In the genomic region with DNA sequence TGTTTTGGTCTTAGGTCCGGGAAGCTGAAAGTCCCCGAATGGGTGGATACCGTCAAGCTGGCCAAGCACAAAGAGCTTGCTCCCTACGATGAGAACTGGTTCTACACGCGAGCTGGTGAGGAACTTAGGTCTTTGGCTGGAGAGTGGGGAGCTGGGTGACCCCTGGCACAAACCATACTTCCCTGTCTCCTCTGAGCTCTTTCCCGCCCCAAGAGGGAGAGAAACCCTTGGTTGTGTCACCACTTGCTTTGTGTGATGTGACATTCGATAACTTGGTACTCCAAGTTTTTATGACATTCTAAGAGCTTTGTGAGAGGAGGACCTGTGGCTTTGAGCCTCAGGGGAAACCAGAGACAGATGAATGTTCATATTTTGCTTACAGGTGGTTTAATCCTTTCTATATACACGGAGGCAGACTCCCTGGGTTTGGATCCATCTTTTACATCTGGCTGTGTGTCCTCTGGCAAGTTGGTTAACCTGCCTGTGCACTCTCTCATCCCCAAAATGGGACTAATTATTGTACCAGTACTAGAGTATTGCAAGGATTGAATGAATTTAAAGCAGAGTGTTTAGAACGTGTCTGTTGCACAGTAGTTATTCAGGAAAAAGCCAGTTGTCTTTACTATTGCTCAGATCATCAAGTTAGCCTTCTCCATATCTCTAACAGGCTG, we compare ENCODE assay signal across 8 cellular contexts. TPM values are rescaled to one million over a fixed set of nuclear protein-coding genes. Genes with fewer than 3 reads are reported as not detected.
A peak's percentile ranks its signal among the peaks of the same experiment; 100 is the strongest.
DNase-seq lines count a peak whose midpoint lies in the region; ATAC-seq and TF ChIP-seq lines count a peak whose summit lies in the region.

No MANE protein-coding gene starts in this region.

- H3K4me1 ChIP-seq in OCI-LY3 (ENCODE audit: low read length) = peaks cover 53% of the 10 kb centered on the region
- H3K4me1 ChIP-seq in trophoblast cell (ENCODE audit: control insufficient read depth in 1 of 2, insufficient read depth in 2 of 2, low read length in 2 of 2) = peaks cover 6 to 11% of the 10 kb centered on the region in 2 experiments

- H2AFZ ChIP-seq in OCI-LY3 (ENCODE audit: low read depth, low read length) (no peak overlapping the region), trophoblast cell (ENCODE audit: insufficient read depth, low read length, poor library complexity) (no peak overlapping the region)

- H3K9ac ChIP-seq in OCI-LY3 (ENCODE audit: low read length) (peak overlapping the region; percentile 97), trophoblast cell (ENCODE audit: low read length) (peak overlapping the region; percentile 99)

- H4K8ac ChIP-seq in trophoblast cell (ENCODE audit: low read depth, low read length) = no peak overlapping the region

- H3K4me3 ChIP-seq in GM06990 (replicated peaks; ENCODE audit: low read depth, low read length) (peak overlapping the region; percentile 89), OCI-LY3 (ENCODE audit: low read length) (peak overlapping the region; percentile 82), trophoblast cell (ENCODE audit: low read depth, low read length) (peak overlapping the region; percentile 88)

- H4K91ac ChIP-seq in trophoblast cell (ENCODE audit: low read depth, low read length) = peak overlapping the region; percentile 96

- H3K18ac ChIP-seq in trophoblast cell (ENCODE audit: low read length) = no peak overlapping the region

- H3K27me3 ChIP-seq in GM06990 (replicated peaks; ENCODE audit: control insufficient read depth, insufficient read depth, low read length) (no peaks in the 10 kb centered on the region), OCI-LY3 (ENCODE audit: low read depth, low read length) (no peaks in the 10 kb centered on the region), trophoblast cell (ENCODE audit: insufficient read depth, low read length) (no peaks in the 10 kb centered on the region)

- peak overlapping the region; percentile 85 for H2BK120ac ChIP-seq in trophoblast cell (ENCODE audit: insufficient read depth, low read length, poor library complexity)

- H4K20me1 ChIP-seq in OCI-LY3 (ENCODE audit: insufficient read depth, low read length) = peaks cover 44% of the 10 kb centered on the region

- TF ChIP-seq CTCF in GM06990 (IDR thresholded peaks at IDR 0.05; ENCODE audit: insufficient read depth, low read length, poor library complexity, severe bottlenecking) = no peak
- no peak for TF ChIP-seq CTCF in OCI-LY3 (IDR thresholded peaks at IDR 0.05; ENCODE audit: low read depth, low read length)

- H3K14ac ChIP-seq in trophoblast cell (ENCODE audit: low read length) = peak overlapping the region; percentile 91

- no peaks in the 10 kb centered on the region for H3K9me3 ChIP-seq in OCI-LY3 (ENCODE audit: insufficient read depth, low read length)
- H3K9me3 ChIP-seq in trophoblast cell (ENCODE audit: insufficient read depth, low read depth, low read length) = no peaks in the 10 kb centered on the region

- peak overlapping the region; percentile 5 for H4K12ac ChIP-seq in trophoblast cell (ENCODE audit: low read depth, low read length)

- H3K79me2 ChIP-seq in OCI-LY3 (ENCODE audit: low read length) (peaks cover 62% of the 10 kb centered on the region), trophoblast cell (ENCODE audit: control insufficient read depth, insufficient read depth, low read length, poor library complexity) (peaks cover 20% of the 10 kb centered on the region)

- H2BK5ac ChIP-seq in trophoblast cell (ENCODE audit: low read depth, low read length, poor library complexity) = peak overlapping the region; percentile 94

- peaks cover 12% of the 10 kb centered on the region for H3K79me1 ChIP-seq in trophoblast cell (ENCODE audit: low read length)

- H3K27ac ChIP-seq in OCI-LY3 (ENCODE audit: low read length) (peak overlapping the region; percentile 88), epithelial cell of prostate (peak overlapping the region; percentile 91), trophoblast cell (ENCODE audit: low read depth, low read length) (no peak overlapping the region)

- no peak overlapping the region for H2AK5ac ChIP-seq in trophoblast cell (ENCODE audit: low read length)

- H3K36me3 ChIP-seq in GM06990 (ENCODE audit: control insufficient read depth, insufficient read depth, low read length) (peaks cover 36% of the 10 kb centered on the region), OCI-LY3 (replicated peaks; ENCODE audit: low read depth, low read length) (peaks cover 51% of the 10 kb centered on the region), trophoblast cell (ENCODE audit: control insufficient read depth in 1 of 2, insufficient read depth in 2 of 2, low read length in 2 of 2) (peaks cover 45 to 51% of the 10 kb centered on the region in 2 experiments)

- no CpG with 5 or more reads among the region's 10 CpGs for WGBS in trophoblast cell (ENCODE audit: extremely low coverage, insufficient coverage, insufficient read length)

- H3K23ac ChIP-seq in trophoblast cell (ENCODE audit: low read length) = no peak overlapping the region

- peak overlapping the region; percentile 4 for H2BK12ac ChIP-seq in trophoblast cell (ENCODE audit: low read length)

- ATAC-seq in HG03139 (IDR thresholded peaks at IDR 0.05; ENCODE audit: unreplicated experiment) = no peak
- ATAC-seq in HG02840 (IDR thresholded peaks at IDR 0.05; ENCODE audit: low FRiP score, unreplicated experiment) = no peak

- H3K4ac ChIP-seq in trophoblast cell (ENCODE audit: low read depth, low read length) = peak overlapping the region; percentile 84

- H3K4me2 ChIP-seq in OCI-LY3 (ENCODE audit: low read length) (peak overlapping the region; percentile 92), trophoblast cell (ENCODE audit: low read length) (peak overlapping the region; percentile 69)

- DNase-seq in GM06990 (ENCODE audit: extremely low read depth, insufficient read length) = no peak
- no peak for DNase-seq in epithelial cell of prostate (ENCODE audit: low read depth, low spot score)
- DNase-seq in trophoblast cell = no peak
- DNase-seq in medulla oblongata (ENCODE audit: extremely low spot score) = no peak
- DNase-seq in SHP77 (lab: John Stamatoyannopoulos, UW) = no peak

RNA-seq across cellular contexts. Expression of gene RPS19, which starts 1.2 kb away (rescaled TPM):
- 2,902 and 2,904 TPM in 2 replicates for polyA plus RNA-seq in trophoblast cell (2013)

RNA-seq across cellular contexts. Expression of gene CD79A, which starts 15.8 kb away (rescaled TPM):
- 0.17 and 0.31 TPM in 2 replicates for polyA plus RNA-seq in trophoblast cell (2013)

RNA-seq across cellular contexts. Expression of gene DMRTC2, which starts 16.4 kb away (rescaled TPM):
- polyA plus RNA-seq in trophoblast cell (2013) = not detected in 2 replicates

RNA-seq across cellular contexts. Expression of gene LYPD4, which starts 16.8 kb away (rescaled TPM):
- polyA plus RNA-seq in trophoblast cell (2013) = not detected in 2 replicates

RNA-seq across cellular contexts. Expression of gene ARHGEF1, which starts 21.8 kb away (rescaled TPM):
- polyA plus RNA-seq in trophoblast cell (2013) = 65.5 and 67.8 TPM in 2 replicates
